1 cellular context compared by ENCODE assay signal in genomic region chr6:30163090-30163917, GRCh38.
TF ChIP-seq lines count a peak whose summit lies in the region.

Gene TRIM15 (plus strand): TSS chr6:30163546. CDS start chr6:30163685, 139 bp downstream.

TF ChIP-seq in HepG2, 621 proteins besides CTCF, POLR2A, EP300 and RAD21 (continued from another document and continues in another):
- TF ChIP-seq POLR2G (IDR thresholded peaks at IDR 0.05; ENCODE audit: low read depth, low read length): peak; percentile 93
- TF ChIP-seq, protein P1, sequence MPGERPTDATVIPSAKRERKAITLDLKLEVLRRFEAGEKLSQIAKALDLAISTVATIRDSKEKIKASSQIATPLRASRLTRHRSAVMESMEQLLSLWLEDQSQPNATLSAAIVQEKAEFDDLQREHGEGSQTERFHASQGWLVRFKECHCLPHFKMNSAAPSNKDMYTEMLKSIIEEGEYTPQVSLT (CRISPR knock-in tag; IDR thresholded peaks at IDR 0.05; ENCODE audit: borderline replicate concordance, low read depth): peak; percentile 58; the same call in 1 of the 2 replicates
- TF ChIP-seq BCL6 (CRISPR knock-in tag; IDR thresholded peaks at IDR 0.05): no peak; the same call in none of the 2 replicates
- TF ChIP-seq, protein P2, sequence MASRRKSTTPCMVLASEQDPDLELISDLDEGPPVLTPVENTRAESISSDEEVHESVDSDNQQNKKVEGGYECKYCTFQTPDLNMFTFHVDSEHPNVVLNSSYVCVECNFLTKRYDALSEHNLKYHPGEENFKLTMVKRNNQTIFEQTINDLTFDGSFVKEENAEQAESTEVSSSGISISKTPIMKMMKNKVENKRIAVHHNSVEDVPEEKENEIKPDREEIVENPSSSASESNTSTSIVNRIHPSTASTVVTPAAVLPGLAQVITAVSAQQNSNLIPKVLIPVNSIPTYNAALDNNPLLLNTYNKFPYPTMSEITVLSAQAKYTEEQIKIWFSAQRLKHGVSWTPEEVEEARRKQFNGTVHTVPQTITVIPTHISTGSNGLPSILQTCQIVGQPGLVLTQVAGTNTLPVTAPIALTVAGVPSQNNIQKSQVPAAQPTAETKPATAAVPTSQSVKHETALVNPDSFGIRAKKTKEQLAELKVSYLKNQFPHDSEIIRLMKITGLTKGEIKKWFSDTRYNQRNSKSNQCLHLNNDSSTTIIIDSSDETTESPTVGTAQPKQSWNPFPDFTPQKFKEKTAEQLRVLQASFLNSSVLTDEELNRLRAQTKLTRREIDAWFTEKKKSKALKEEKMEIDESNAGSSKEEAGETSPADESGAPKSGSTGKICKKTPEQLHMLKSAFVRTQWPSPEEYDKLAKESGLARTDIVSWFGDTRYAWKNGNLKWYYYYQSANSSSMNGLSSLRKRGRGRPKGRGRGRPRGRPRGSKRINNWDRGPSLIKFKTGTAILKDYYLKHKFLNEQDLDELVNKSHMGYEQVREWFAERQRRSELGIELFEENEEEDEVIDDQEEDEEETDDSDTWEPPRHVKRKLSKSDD (CRISPR knock-in tag; IDR thresholded peaks at IDR 0.05; ENCODE audit: low read depth): no peak; the same call in 1 of the 2 replicates
- no peak; the same call in none of the 2 replicates for TF ChIP-seq ZNF609 (CRISPR knock-in tag; IDR thresholded peaks at IDR 0.05; ENCODE audit: borderline replicate concordance)
- no peak for TF ChIP-seq MTF1 (CRISPR knock-in tag; IDR thresholded peaks at IDR 0.05)
- TF ChIP-seq JUND (CRISPR knock-in tag; IDR thresholded peaks at IDR 0.05): no peak
- TF ChIP-seq MEF2D (CRISPR knock-in tag; IDR thresholded peaks at IDR 0.05): peak; percentile 88; the same call in 1 of the 2 replicates
- TF ChIP-seq ZNF891 (CRISPR knock-in tag; IDR thresholded peaks at IDR 0.05): peak; percentile 85
- TF ChIP-seq, protein P3, sequence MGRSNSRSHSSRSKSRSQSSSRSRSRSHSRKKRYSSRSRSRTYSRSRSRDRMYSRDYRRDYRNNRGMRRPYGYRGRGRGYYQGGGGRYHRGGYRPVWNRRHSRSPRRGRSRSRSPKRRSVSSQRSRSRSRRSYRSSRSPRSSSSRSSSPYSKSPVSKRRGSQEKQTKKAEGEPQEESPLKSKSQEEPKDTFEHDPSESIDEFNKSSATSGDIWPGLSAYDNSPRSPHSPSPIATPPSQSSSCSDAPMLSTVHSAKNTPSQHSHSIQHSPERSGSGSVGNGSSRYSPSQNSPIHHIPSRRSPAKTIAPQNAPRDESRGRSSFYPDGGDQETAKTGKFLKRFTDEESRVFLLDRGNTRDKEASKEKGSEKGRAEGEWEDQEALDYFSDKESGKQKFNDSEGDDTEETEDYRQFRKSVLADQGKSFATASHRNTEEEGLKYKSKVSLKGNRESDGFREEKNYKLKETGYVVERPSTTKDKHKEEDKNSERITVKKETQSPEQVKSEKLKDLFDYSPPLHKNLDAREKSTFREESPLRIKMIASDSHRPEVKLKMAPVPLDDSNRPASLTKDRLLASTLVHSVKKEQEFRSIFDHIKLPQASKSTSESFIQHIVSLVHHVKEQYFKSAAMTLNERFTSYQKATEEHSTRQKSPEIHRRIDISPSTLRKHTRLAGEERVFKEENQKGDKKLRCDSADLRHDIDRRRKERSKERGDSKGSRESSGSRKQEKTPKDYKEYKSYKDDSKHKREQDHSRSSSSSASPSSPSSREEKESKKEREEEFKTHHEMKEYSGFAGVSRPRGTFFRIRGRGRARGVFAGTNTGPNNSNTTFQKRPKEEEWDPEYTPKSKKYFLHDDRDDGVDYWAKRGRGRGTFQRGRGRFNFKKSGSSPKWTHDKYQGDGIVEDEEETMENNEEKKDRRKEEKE (IDR thresholded peaks at IDR 0.05): no peak
- TF ChIP-seq FLYWCH1 (CRISPR knock-in tag; IDR thresholded peaks at IDR 0.05): no peak
- TF ChIP-seq MYNN (CRISPR knock-in tag; IDR thresholded peaks at IDR 0.05; ENCODE audit: low read depth): no peak
- TF ChIP-seq ZNF225 (CRISPR knock-in tag; IDR thresholded peaks at IDR 0.05): no peak; the same call in 1 of the 2 replicates
- TF ChIP-seq NONO (IDR thresholded peaks at IDR 0.05): no peak
- peak; percentile 79 for TF ChIP-seq NONO (CRISPR knock-in tag; conservative IDR thresholded peaks at IDR 0.05)
- no peak for TF ChIP-seq ZBTB42 (CRISPR knock-in tag; IDR thresholded peaks at IDR 0.05)
- no peak for TF ChIP-seq MLLT10 (CRISPR knock-in tag; IDR thresholded peaks at IDR 0.05)
- TF ChIP-seq ZNF75D (CRISPR knock-in tag; IDR thresholded peaks at IDR 0.05; ENCODE audit: borderline replicate concordance): no peak; the same call in 1 of the 2 replicates
- 0 out of 2 replicates have a peak, but pooled peaks have one; percentile 27 for TF ChIP-seq ZNF276 (CRISPR knock-in tag; IDR thresholded peaks at IDR 0.05; ENCODE audit: low read depth)
- peak; percentile 79 for TF ChIP-seq EED (CRISPR knock-in tag; IDR thresholded peaks at IDR 0.05)
- peak; percentile 38; the same call in 1 of the 2 replicates for TF ChIP-seq ZBTB2 (CRISPR knock-in tag; IDR thresholded peaks at IDR 0.05; ENCODE audit: low read depth)
- no peak for TF ChIP-seq ZNF33B (CRISPR knock-in tag; IDR thresholded peaks at IDR 0.05)
- no peak for TF ChIP-seq DBP (CRISPR knock-in tag; IDR thresholded peaks at IDR 0.05; ENCODE audit: not compliant biosample characterization)
- no peak for TF ChIP-seq ZNF781 (CRISPR knock-in tag; IDR thresholded peaks at IDR 0.05; ENCODE audit: borderline replicate concordance, not compliant biosample characterization)
- TF ChIP-seq RARA (CRISPR knock-in tag; IDR thresholded peaks at IDR 0.05): peak; percentile 11
- no peak for TF ChIP-seq ZBTB39 (CRISPR knock-in tag; IDR thresholded peaks at IDR 0.05)
- peak; percentile 84 for TF ChIP-seq ZNF556 (CRISPR knock-in tag; IDR thresholded peaks at IDR 0.05; ENCODE audit: borderline replicate concordance)
- TF ChIP-seq ZNF614 (CRISPR knock-in tag; IDR thresholded peaks at IDR 0.05; ENCODE audit: borderline replicate concordance): peak; percentile 69; the same call in 1 of the 2 replicates
- no peak for TF ChIP-seq NAIF1 (CRISPR knock-in tag; IDR thresholded peaks at IDR 0.05; ENCODE audit: borderline replicate concordance)
- TF ChIP-seq ZNF710 (CRISPR knock-in tag; IDR thresholded peaks at IDR 0.05; ENCODE audit: borderline replicate concordance): peak; percentile 79; the same call in 1 of the 2 replicates
- TF ChIP-seq RBAK (CRISPR knock-in tag; IDR thresholded peaks at IDR 0.05): peak; percentile 74; the same call in 1 of the 2 replicates
- TF ChIP-seq, protein P4, sequence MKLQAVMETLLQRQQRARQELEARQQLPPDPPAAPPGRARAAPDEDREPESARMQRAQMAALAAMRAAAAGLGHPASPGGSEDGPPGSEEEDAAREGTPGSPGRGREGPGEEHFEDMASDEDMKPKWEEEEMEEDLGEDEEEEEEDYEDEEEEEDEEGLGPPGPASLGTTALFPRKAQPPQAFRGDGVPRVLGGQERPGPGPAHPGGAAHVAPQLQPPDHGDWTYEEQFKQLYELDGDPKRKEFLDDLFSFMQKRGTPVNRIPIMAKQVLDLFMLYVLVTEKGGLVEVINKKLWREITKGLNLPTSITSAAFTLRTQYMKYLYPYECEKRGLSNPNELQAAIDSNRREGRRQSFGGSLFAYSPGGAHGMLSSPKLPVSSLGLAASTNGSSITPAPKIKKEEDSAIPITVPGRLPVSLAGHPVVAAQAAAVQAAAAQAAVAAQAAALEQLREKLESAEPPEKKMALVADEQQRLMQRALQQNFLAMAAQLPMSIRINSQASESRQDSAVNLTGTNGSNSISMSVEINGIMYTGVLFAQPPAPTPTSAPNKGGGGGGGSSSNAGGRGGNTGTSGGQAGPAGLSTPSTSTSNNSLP (IDR thresholded peaks at IDR 0.05; ENCODE audit: low read depth, low read length): no peak
- TF ChIP-seq PITX1 (CRISPR knock-in tag; IDR thresholded peaks at IDR 0.05): peak; percentile 68
